In the genomic region with DNA sequence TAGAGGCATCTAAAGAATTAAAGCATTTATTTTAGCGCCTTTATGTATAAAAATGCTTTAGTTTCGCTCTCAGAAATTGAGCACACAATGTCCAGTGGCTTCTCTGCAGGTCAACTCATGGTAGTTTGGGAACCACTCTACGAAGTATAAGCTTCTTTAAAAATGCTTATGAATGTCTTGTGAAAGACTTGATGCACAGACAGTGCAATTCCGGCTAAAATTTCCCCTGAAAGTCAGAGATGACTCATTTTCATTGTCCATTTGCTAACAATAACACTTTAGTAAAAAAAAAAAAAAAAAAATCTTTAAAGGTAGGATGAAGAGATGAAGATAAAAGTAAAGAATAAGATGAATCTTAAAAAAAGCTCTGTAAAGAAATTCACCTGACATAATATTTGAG, we compare ENCODE assay signal across 24 cellular contexts.
DNase-seq lines count a peak whose midpoint lies in the region; FAIRE-seq and TF ChIP-seq lines count a peak whose summit lies in the region.
"Had no signal": no experiment of that assay in that cellular context is flagged by ENCODE, and none has a peak within 500 bp of the region (broad histone marks: within the 10 kb centered on the region; RNA-seq: fewer than 3 reads in every experiment).

No MANE protein-coding gene starts in this region.

- H2BK5ac ChIP-seq in mesendoderm (ENCODE audit: low read length) = no peak overlapping the region

- no peak overlapping the region for H4K5ac ChIP-seq in mesendoderm (ENCODE audit: low read length)

- peaks cover 2% of the 10 kb centered on the region for H3K9me3 Mint-ChIP-seq in astrocyte (ENCODE audit: unreplicated experiment)
- peaks cover 9% of the 10 kb centered on the region for H3K9me3 Mint-ChIP-seq in neural progenitor cell

- no peak for TF ChIP-seq CTCF in astrocyte (IDR thresholded peaks at IDR 0.05; ENCODE audit: insufficient read depth, low read depth, low read length)
- TF ChIP-seq CTCF in epithelial cell of esophagus (IDR thresholded peaks at IDR 0.05; ENCODE audit: insufficient read depth, low read depth, low read length, missing control alignments) = no peak
- no peak for TF ChIP-seq CTCF in neural progenitor cell (IDR thresholded peaks at IDR 0.05)

- H2BK15ac ChIP-seq in mesendoderm (replicated peaks; ENCODE audit: low read depth) = no peak overlapping the region

- no peak overlapping the region for H4K8ac ChIP-seq in mesendoderm (ENCODE audit: low read depth, low read length)

- H3K4me1 ChIP-seq in astrocyte (ENCODE audit: insufficient read depth, low read length) (no peaks in the 10 kb centered on the region), neural progenitor cell (no peaks in the 10 kb centered on the region), small intestine (ENCODE audit: control insufficient read depth in 2 of 2, insufficient read depth in 1 of 2, low read depth in 1 of 2, low read length in 1 of 2) (no peaks in the 10 kb centered on the region), mesendoderm (ENCODE audit: control insufficient read depth, low read depth, low read length) (no peaks in the 10 kb centered on the region)
- H3K4me1 ChIP-seq: BLaER1, Caco-2 had no signal

- no peaks in the 10 kb centered on the region for H3K27me3 Mint-ChIP-seq in astrocyte (ENCODE audit: low read depth, unreplicated experiment)
- peaks cover 6% of the 10 kb centered on the region for H3K27me3 Mint-ChIP-seq in neural progenitor cell (ENCODE audit: insufficient read depth, low read depth)
- H3K27me3 Mint-ChIP-seq: CD4-positive, alpha-beta memory T cell had no signal

- H2AFZ ChIP-seq in astrocyte (ENCODE audit: low read depth, low read length) (no peak overlapping the region), neural progenitor cell (replicated peaks) (no peak overlapping the region)

- DNase-seq in HT1080 (ENCODE audit: low read depth) = peak; percentile 23
- peak; percentile 2 for DNase-seq in astrocyte (ENCODE audit: low read depth)
- peak; percentile 57 for DNase-seq in epithelial cell of esophagus (ENCODE audit: low read depth)
- DNase-seq in neural progenitor cell (ENCODE audit: low spot score) = no peak
- DNase-seq in small intestine = no peak
- no peak for DNase-seq in activated naive CD4-positive, alpha-beta T cell treated with Interleukin-2 at 50 U/mL for 16 hours
- no peak for DNase-seq in mesendoderm
- no peak for DNase-seq in GM19240 (ENCODE audit: insufficient read length, low spot score)
- DNase-seq: ACHN; Caco-2; CD4-positive, alpha-beta memory T cell; DMS 273 treated with DMSO at 0.1 percent for 48 hours; DMS79 treated with DMSO at 0.1 percent for 48 hours; KBM-7; MV-4-11; NCI-H1105 treated with DMSO at 0.1 percent for 48 hours; NCI-H2029 treated with DMSO at 0.1 percent for 48 hours; NCI-H2171; NCI-H345; NCI-H524; NCI-H774; NK-92 treated with Interleukin-12 subunit alpha and Interleukin-12 subunit beta, amount 100 ng/mL, for 24 hours had no signal

- H3K18ac ChIP-seq in mesendoderm (ENCODE audit: low read length) = no peak overlapping the region

- H2BK120ac ChIP-seq in mesendoderm (ENCODE audit: low read depth, low read length) = no peak overlapping the region

- H4K20me1 ChIP-seq in astrocyte (ENCODE audit: insufficient read depth, low read length) (no peaks in the 10 kb centered on the region), neural progenitor cell (ENCODE audit: low read depth) (no peaks in the 10 kb centered on the region)
- H4K20me1 ChIP-seq: BLaER1 had no signal

- H3K56ac ChIP-seq in mesendoderm (ENCODE audit: low read length) = no peak overlapping the region

- H3K4me2 ChIP-seq in astrocyte (ENCODE audit: low read length) = no peak overlapping the region
- H3K4me2 ChIP-seq in neural progenitor cell = no peak overlapping the region
- H3K4me2 ChIP-seq in mesendoderm (ENCODE audit: low read length) = no peak overlapping the region
- H3K4me2 ChIP-seq: BLaER1 had no signal

- FAIRE-seq in astrocyte (lab: Jason Lieb, UNC) (no peak), small intestine (lab: Jason Lieb, UNC) (no peak)
- FAIRE-seq: H1 had no signal

- WGBS in small intestine, 3 donors = 62 to 82% (median 71%) methylated on average over 4 of the region's 4 CpGs
- WGBS in mesendoderm (ENCODE audit: extremely low coverage, insufficient coverage, low lambda C conversion rate) = no CpG with 5 or more reads among the region's 4 CpGs

- no peak overlapping the region for H3K9ac ChIP-seq in astrocyte (ENCODE audit: low read length)
- H3K9ac ChIP-seq in neural progenitor cell = no peak overlapping the region
- H3K9ac ChIP-seq in mesendoderm (ENCODE audit: low read length) = no peak overlapping the region
- H3K9ac ChIP-seq: BLaER1 had no signal

- H3K4me3 ChIP-seq in astrocyte (ENCODE audit: insufficient read depth, low read depth, low read length) (no peak overlapping the region), epithelial cell of esophagus (ENCODE audit: low read length) (no peak overlapping the region), neural progenitor cell (no peak overlapping the region), small intestine (ENCODE audit: low read depth in 1 of 2, low read length in 2 of 2) (no peak overlapping the region), mesendoderm (ENCODE audit: low read length) (no peak overlapping the region)
- H3K4me3 ChIP-seq: BLaER1 had no signal

- no peak overlapping the region for H3K23ac ChIP-seq in mesendoderm (ENCODE audit: low read length)

- H3K4me3 Mint-ChIP-seq in astrocyte (ENCODE audit: unreplicated experiment) = no peak overlapping the region
- no peak overlapping the region for H3K4me3 Mint-ChIP-seq in neural progenitor cell
- H3K4me3 Mint-ChIP-seq: CD4-positive, alpha-beta memory T cell had no signal

- H3K27ac ChIP-seq in astrocyte (ENCODE audit: low read depth, low read length) (no peak overlapping the region), neural progenitor cell (no peak overlapping the region), small intestine (ENCODE audit: low read depth in 1 of 2, low read length in 1 of 2) (no peak overlapping the region), mesendoderm (ENCODE audit: low read depth, low read length) (no peak overlapping the region)
- H3K27ac ChIP-seq: BLaER1 had no signal

- H3F3A ChIP-seq in neural progenitor cell (ENCODE audit: low read depth) = no peaks in the 10 kb centered on the region

- no peaks in the 10 kb centered on the region for H3K36me3 Mint-ChIP-seq in astrocyte (ENCODE audit: low read depth, unreplicated experiment)
- H3K36me3 Mint-ChIP-seq in neural progenitor cell = no peaks in the 10 kb centered on the region
- H3K36me3 Mint-ChIP-seq: CD4-positive, alpha-beta memory T cell had no signal

- H3K27me3 ChIP-seq in astrocyte (ENCODE audit: insufficient read depth, low read length) = no peaks in the 10 kb centered on the region
- H3K27me3 ChIP-seq in neural progenitor cell = no peaks in the 10 kb centered on the region
- no peaks in the 10 kb centered on the region for H3K27me3 ChIP-seq in small intestine (ENCODE audit: control insufficient read depth in 2 of 2, insufficient read depth in 2 of 2, low read length in 2 of 2)
- H3K27me3 ChIP-seq in mesendoderm (ENCODE audit: insufficient read depth, low read length, poor library complexity) = no peaks in the 10 kb centered on the region
- H3K27me3 ChIP-seq: BLaER1 had no signal

- no peaks in the 10 kb centered on the region for H3K79me1 ChIP-seq in mesendoderm (ENCODE audit: low read length)

- no peak overlapping the region for H2AK5ac ChIP-seq in mesendoderm (ENCODE audit: low read length)

- H3K79me2 ChIP-seq in astrocyte (ENCODE audit: insufficient read depth, low read length) (no peaks in the 10 kb centered on the region), neural progenitor cell (ENCODE audit: low read depth) (no peaks in the 10 kb centered on the region), mesendoderm (ENCODE audit: control insufficient read depth, insufficient read depth, low read length) (no peaks in the 10 kb centered on the region)

- H3K4me1 Mint-ChIP-seq in astrocyte (ENCODE audit: low read depth, unreplicated experiment) (no peaks in the 10 kb centered on the region), neural progenitor cell (peaks cover 8% of the 10 kb centered on the region)
- H3K4me1 Mint-ChIP-seq: CD4-positive, alpha-beta memory T cell had no signal

- no peaks in the 10 kb centered on the region for H3K9me3 ChIP-seq in astrocyte (ENCODE audit: insufficient read depth, low read depth, low read length)
- no peaks in the 10 kb centered on the region for H3K9me3 ChIP-seq in neural progenitor cell (ENCODE audit: low read depth)
- H3K9me3 ChIP-seq in small intestine (ENCODE audit: control insufficient read depth, low read depth) = no peaks in the 10 kb centered on the region
- H3K9me3 ChIP-seq: BLaER1, Caco-2 had no signal

- H3K4ac ChIP-seq in mesendoderm (ENCODE audit: low read depth, low read length) = no peak overlapping the region

- no peaks in the 10 kb centered on the region for H3K36me3 ChIP-seq in astrocyte (ENCODE audit: insufficient read depth, low read length)
- H3K36me3 ChIP-seq in neural progenitor cell = no peaks in the 10 kb centered on the region
- no peaks in the 10 kb centered on the region for H3K36me3 ChIP-seq in small intestine (ENCODE audit: control insufficient read depth in 2 of 2, insufficient read depth in 2 of 2, low read length in 2 of 2)
- H3K36me3 ChIP-seq in mesendoderm (ENCODE audit: control insufficient read depth, insufficient read depth, low read length) = no peaks in the 10 kb centered on the region
- H3K36me3 ChIP-seq: BLaER1 had no signal

- no peak overlapping the region for H3K27ac Mint-ChIP-seq in astrocyte (ENCODE audit: unreplicated experiment)
- peak overlapping the region; percentile 35 for H3K27ac Mint-ChIP-seq in neural progenitor cell
- H3K27ac Mint-ChIP-seq: CD4-positive, alpha-beta memory T cell had no signal

Comparison
In these comparisons a context has a peak if more than half of its experiments do, and no peak if none do; other contexts are left out.
1. DNase-seq: peak in HT1080 (single experiment), astrocyte (single experiment) and epithelial cell of esophagus (single experiment); none in neural progenitor cell (single experiment), small intestine (single experiment), activated naive CD4-positive, alpha-beta T cell treated with Interleukin-2 at 50 U/mL for 16 hours (single experiment), mesendoderm (single experiment) and GM19240 (single experiment).